ENCODE assay signal across 25 cellular contexts in the genomic region with DNA sequence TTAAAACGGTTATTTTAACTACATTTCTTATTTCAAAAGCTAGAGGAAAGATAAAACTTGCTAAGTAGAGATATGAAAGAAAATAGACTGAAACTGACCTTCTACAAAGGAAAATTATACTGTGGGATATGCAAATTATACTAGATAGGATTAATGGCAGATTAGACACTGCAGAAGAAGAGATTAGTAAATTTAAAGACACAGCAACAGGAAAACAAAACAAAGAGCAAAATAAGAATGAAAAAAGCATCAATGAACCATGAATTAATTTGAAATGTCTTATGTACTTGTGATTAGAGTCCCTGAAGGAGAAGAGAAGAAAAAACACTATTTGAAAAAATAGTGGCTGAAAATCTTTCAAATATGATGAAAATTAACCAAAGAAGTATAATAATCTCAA. TPM values are rescaled to one million over a fixed set of nuclear protein-coding genes. Genes with fewer than 3 reads are reported as not detected.
"Had no signal": no experiment of that assay in that cellular context is flagged by ENCODE, and none has a peak within 500 bp of the region (broad histone marks: within the 10 kb centered on the region; RNA-seq: fewer than 3 reads in every experiment).

No MANE protein-coding gene starts in this region.

- H3K36me3 ChIP-seq: colonic mucosa had no signal

- H3K4me1 ChIP-seq: colonic mucosa, esophagus muscularis mucosa, esophagus squamous epithelium, foreskin keratinocyte, gastrocnemius medialis, gastroesophageal sphincter, heart left ventricle, heart right ventricle had no signal

- DNase-seq: colonic mucosa; cortex of kidney; dermis blood vessel endothelial cell; dorsolateral prefrontal cortex; effector CD4-positive, alpha-beta T cell; effector CD8-positive, alpha-beta T cell; effector memory CD4-positive, alpha-beta T cell; effector memory CD8-positive, alpha-beta T cell; endodermal cell; erythroblast; esophagus squamous epithelium; foreskin fibroblast; foreskin keratinocyte; foreskin melanocyte; gastrocnemius medialis; glutamatergic neuron; head of caudate nucleus; heart left ventricle; heart right ventricle had no signal

- H3K27me3 ChIP-seq: colonic mucosa, dorsolateral prefrontal cortex, esophagus muscularis mucosa, esophagus squamous epithelium, foreskin keratinocyte, gastrocnemius medialis, gastroesophageal sphincter, heart left ventricle, heart right ventricle had no signal

- H3K9me3 ChIP-seq: colonic mucosa, gastrocnemius medialis had no signal

- ATAC-seq: effector memory CD8-positive, alpha-beta T cell; esophagus mucosa; foreskin keratinocyte; gastrocnemius medialis; gastroesophageal sphincter; heart left ventricle; heart right ventricle had no signal

- H3K4me3 ChIP-seq: colonic mucosa, coronary artery, dorsolateral prefrontal cortex, esophagus muscularis mucosa, esophagus squamous epithelium, gastrocnemius medialis, gastroesophageal sphincter, heart left ventricle, heart right ventricle had no signal

- H3K27ac ChIP-seq: colonic mucosa, coronary artery, dorsolateral prefrontal cortex, epithelial cell of prostate, esophagus muscularis mucosa, esophagus squamous epithelium, foreskin keratinocyte, gastrocnemius medialis, gastroesophageal sphincter, heart left ventricle, heart right ventricle had no signal

RNA-seq across cellular contexts. Expression of a gene that starts 52.3 kb away (rescaled TPM):
- total RNA-seq: endothelial cell of umbilical vein had no signal
